Comparison of ENCODE assay signal across 16 cellular contexts in genomic region chr12:74563927-74564326, GRCh38. TPM values are rescaled to one million over a fixed set of nuclear protein-coding genes. Genes with fewer than 3 reads are reported as not detected.
DNase-seq lines count a peak whose midpoint lies in the region; ATAC-seq and TF ChIP-seq lines count a peak whose summit lies in the region.
"Had no signal": no experiment of that assay in that cellular context is flagged by ENCODE, and none has a peak within 500 bp of the region (broad histone marks: within the 10 kb centered on the region; RNA-seq: fewer than 3 reads in every experiment).

No MANE protein-coding gene starts in this region.

- H3F3A ChIP-seq in MM.1S (ENCODE audit: insufficient read depth, low read length): no peaks in the 10 kb centered on the region

- DNase-seq in MM.1S (peak; percentile 27), Right ventricle myocardium inferior (ENCODE audit: missing footprints) (no peak), GM03348 (ENCODE audit: low spot score) (no peak), occipital lobe (lab: John Stamatoyannopoulos, UW) (no peak), NCI-H524 (lab: John Stamatoyannopoulos, UW) (no peak)
- DNase-seq: C1 segment of cervical spinal cord; Calu3; CD4-positive, alpha-beta T cell; DMS 273 treated with DMSO at 0.1 percent for 48 hours; DMS79; Kasumi-1 had no signal

- no peak overlapping the region for H3K4me2 ChIP-seq in MM.1S (ENCODE audit: low read depth, low read length)

- no peak for TF ChIP-seq CTCF in MM.1S (IDR thresholded peaks at IDR 0.05; ENCODE audit: low read length)

- H3K27ac ChIP-seq in MM.1S (ENCODE audit: low read length): no peak overlapping the region
- H3K27ac ChIP-seq: HL-60 had no signal

- no peaks in the 10 kb centered on the region for H3K27me3 ChIP-seq in MM.1S (replicated peaks; ENCODE audit: insufficient read depth, low read length)

- H3K36me3 ChIP-seq in MM.1S (replicated peaks; ENCODE audit: insufficient read depth, low read length): no peaks in the 10 kb centered on the region
- H3K36me3 ChIP-seq: HAP-1 had no signal

- H3K79me2 ChIP-seq in MM.1S (ENCODE audit: low read length): no peaks in the 10 kb centered on the region

- no peak overlapping the region for H3K9ac ChIP-seq in MM.1S (ENCODE audit: low read length)

- no peaks in the 10 kb centered on the region for H3K9me2 ChIP-seq in MM.1S (replicated peaks; ENCODE audit: insufficient read depth, low read length)

- no peaks in the 10 kb centered on the region for H3K9me3 ChIP-seq in MM.1S (replicated peaks; ENCODE audit: insufficient read depth, low read length)
- H3K9me3 ChIP-seq: HAP-1 had no signal

- H3K4me1 ChIP-seq in MM.1S (ENCODE audit: low read length): no peaks in the 10 kb centered on the region
- H3K4me1 ChIP-seq: HAP-1 had no signal

- ATAC-seq in GM18909 (IDR thresholded peaks at IDR 0.05; ENCODE audit: poor library complexity, unreplicated experiment): peak; percentile 42
- ATAC-seq in HG02571 (IDR thresholded peaks at IDR 0.05; ENCODE audit: unreplicated experiment): peak; percentile 54
- no peak for ATAC-seq in Right ventricle myocardium inferior
- ATAC-seq: K562 had no signal

- H3K4me3 ChIP-seq in MM.1S (ENCODE audit: low read length): no peak overlapping the region
- H3K4me3 ChIP-seq: HAP-1, K562 had no signal

- no peak overlapping the region for H2AFZ ChIP-seq in MM.1S (ENCODE audit: low read length)

- no peaks in the 10 kb centered on the region for H4K20me1 ChIP-seq in MM.1S (ENCODE audit: insufficient read depth, low read length)

- intact Hi-C loops in Right ventricle myocardium inferior (cut with DNase I): no loop called here

RNA-seq across cellular contexts. Expression of gene ATXN7L3B, which starts 26.3 kb away (rescaled TPM):
- total RNA-seq in Right ventricle myocardium inferior (22.5 TPM), occipital lobe (88.0 TPM)
